Comparison of ENCODE assay signal across 1 cellular context in the genomic region with DNA sequence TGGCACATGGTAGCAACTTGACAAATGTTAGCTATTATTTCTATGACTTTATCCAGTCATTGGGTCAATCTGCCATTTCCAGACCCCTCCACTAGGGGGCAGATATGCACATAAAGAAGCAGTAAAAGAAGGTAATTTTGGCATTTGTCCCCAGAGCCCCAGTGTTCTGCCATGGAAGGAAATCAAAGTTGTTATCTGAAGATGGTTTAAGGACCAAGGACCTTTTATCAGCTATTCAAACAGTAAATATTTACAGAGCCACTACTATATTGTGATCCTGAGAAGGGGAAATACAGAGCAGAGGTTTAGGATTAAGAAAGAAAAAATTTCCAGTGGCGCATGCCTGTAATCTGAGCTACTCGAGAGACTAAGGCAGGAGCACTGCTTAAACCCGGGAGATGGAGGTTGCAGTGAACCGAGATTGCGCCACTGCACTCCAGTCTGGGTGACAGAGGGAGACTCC.
TF ChIP-seq lines count a peak whose summit lies in the region.

No MANE protein-coding gene starts in this region.

TF ChIP-seq in GM12878, 131 proteins besides CTCF, POLR2A, EP300 and RAD21:
- TF ChIP-seq TARDBP (IDR thresholded peaks at IDR 0.05; ENCODE audit: borderline replicate concordance), result no peak
- TF ChIP-seq MXI1 (IDR thresholded peaks at IDR 0.05; ENCODE audit: low read depth, low read length), result peak; percentile 49; the same call in 1 of the 2 replicates
- no peak for TF ChIP-seq MYB (IDR thresholded peaks at IDR 0.05; ENCODE audit: borderline replicate concordance, low read depth, low read length)
- no peak for TF ChIP-seq CHD2 (IDR thresholded peaks at IDR 0.05; ENCODE audit: borderline replicate concordance, low read depth, low read length)
- TF ChIP-seq, protein P1, sequence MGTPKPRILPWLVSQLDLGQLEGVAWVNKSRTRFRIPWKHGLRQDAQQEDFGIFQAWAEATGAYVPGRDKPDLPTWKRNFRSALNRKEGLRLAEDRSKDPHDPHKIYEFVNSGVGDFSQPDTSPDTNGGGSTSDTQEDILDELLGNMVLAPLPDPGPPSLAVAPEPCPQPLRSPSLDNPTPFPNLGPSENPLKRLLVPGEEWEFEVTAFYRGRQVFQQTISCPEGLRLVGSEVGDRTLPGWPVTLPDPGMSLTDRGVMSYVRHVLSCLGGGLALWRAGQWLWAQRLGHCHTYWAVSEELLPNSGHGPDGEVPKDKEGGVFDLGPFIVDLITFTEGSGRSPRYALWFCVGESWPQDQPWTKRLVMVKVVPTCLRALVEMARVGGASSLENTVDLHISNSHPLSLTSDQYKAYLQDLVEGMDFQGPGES (IDR thresholded peaks at IDR 0.05), result no peak
- TF ChIP-seq, protein P2, sequence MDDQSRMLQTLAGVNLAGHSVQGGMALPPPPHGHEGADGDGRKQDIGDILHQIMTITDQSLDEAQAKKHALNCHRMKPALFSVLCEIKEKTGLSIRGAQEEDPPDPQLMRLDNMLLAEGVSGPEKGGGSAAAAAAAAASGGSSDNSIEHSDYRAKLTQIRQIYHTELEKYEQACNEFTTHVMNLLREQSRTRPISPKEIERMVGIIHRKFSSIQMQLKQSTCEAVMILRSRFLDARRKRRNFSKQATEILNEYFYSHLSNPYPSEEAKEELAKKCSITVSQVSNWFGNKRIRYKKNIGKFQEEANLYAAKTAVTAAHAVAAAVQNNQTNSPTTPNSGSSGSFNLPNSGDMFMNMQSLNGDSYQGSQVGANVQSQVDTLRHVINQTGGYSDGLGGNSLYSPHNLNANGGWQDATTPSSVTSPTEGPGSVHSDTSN (IDR thresholded peaks at IDR 0.05; ENCODE audit: insufficient replicate concordance, low read depth, low read length), result no peak
- TF ChIP-seq, protein P3, sequence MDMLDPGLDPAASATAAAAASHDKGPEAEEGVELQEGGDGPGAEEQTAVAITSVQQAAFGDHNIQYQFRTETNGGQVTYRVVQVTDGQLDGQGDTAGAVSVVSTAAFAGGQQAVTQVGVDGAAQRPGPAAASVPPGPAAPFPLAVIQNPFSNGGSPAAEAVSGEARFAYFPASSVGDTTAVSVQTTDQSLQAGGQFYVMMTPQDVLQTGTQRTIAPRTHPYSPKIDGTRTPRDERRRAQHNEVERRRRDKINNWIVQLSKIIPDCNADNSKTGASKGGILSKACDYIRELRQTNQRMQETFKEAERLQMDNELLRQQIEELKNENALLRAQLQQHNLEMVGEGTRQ (IDR thresholded peaks at IDR 0.05; ENCODE audit: borderline replicate concordance, low read depth, low read length), result no peak; the same call in 1 of the 2 replicates
- TF ChIP-seq CEBPB (IDR thresholded peaks at IDR 0.05; ENCODE audit: borderline replicate concordance in 1 of 2, low read depth in 2 of 2, low read length in 2 of 2), result no peak
- no peak for TF ChIP-seq MTA2 (IDR thresholded peaks at IDR 0.05; ENCODE audit: low read depth)
- TF ChIP-seq, protein P4, sequence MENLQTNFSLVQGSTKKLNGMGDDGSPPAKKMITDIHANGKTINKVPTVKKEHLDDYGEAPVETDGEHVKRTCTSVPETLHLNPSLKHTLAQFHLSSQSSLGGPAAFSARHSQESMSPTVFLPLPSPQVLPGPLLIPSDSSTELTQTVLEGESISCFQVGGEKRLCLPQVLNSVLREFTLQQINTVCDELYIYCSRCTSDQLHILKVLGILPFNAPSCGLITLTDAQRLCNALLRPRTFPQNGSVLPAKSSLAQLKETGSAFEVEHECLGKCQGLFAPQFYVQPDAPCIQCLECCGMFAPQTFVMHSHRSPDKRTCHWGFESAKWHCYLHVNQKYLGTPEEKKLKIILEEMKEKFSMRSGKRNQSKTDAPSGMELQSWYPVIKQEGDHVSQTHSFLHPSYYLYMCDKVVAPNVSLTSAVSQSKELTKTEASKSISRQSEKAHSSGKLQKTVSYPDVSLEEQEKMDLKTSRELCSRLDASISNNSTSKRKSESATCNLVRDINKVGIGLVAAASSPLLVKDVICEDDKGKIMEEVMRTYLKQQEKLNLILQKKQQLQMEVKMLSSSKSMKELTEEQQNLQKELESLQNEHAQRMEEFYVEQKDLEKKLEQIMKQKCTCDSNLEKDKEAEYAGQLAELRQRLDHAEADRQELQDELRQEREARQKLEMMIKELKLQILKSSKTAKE (IDR thresholded peaks at IDR 0.05; ENCODE audit: low read depth, poor library complexity, severe bottlenecking), result peak; percentile 57
- TF ChIP-seq NR2F1 (conservative IDR thresholded peaks at IDR 0.05), result no peak
- TF ChIP-seq, protein P5, sequence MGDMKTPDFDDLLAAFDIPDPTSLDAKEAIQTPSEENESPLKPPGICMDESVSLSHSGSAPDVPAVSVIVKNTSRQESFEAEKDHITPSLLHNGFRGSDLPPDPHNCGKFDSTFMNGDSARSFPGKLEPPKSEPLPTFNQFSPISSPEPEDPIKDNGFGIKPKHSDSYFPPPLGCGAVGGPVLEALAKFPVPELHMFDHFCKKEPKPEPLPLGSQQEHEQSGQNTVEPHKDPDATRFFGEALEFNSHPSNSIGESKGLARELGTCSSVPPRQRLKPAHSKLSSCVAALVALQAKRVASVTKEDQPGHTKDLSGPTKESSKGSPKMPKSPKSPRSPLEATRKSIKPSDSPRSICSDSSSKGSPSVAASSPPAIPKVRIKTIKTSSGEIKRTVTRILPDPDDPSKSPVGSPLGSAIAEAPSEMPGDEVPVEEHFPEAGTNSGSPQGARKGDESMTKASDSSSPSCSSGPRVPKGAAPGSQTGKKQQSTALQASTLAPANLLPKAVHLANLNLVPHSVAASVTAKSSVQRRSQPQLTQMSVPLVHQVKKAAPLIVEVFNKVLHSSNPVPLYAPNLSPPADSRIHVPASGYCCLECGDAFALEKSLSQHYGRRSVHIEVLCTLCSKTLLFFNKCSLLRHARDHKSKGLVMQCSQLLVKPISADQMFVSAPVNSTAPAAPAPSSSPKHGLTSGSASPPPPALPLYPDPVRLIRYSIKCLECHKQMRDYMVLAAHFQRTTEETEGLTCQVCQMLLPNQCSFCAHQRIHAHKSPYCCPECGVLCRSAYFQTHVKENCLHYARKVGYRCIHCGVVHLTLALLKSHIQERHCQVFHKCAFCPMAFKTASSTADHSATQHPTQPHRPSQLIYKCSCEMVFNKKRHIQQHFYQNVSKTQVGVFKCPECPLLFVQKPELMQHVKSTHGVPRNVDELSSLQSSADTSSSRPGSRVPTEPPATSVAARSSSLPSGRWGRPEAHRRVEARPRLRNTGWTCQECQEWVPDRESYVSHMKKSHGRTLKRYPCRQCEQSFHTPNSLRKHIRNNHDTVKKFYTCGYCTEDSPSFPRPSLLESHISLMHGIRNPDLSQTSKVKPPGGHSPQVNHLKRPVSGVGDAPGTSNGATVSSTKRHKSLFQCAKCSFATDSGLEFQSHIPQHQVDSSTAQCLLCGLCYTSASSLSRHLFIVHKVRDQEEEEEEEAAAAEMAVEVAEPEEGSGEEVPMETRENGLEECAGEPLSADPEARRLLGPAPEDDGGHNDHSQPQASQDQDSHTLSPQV (IDR thresholded peaks at IDR 0.05), result peak; percentile 37; the same call in 1 of the 2 replicates
- TF ChIP-seq SMAD1 (IDR thresholded peaks at IDR 0.05; ENCODE audit: low read depth, partially characterized antibody), result no peak
- no peak for TF ChIP-seq NFIC (IDR thresholded peaks at IDR 0.05; ENCODE audit: low read depth, low read length)
- TF ChIP-seq, protein P6, sequence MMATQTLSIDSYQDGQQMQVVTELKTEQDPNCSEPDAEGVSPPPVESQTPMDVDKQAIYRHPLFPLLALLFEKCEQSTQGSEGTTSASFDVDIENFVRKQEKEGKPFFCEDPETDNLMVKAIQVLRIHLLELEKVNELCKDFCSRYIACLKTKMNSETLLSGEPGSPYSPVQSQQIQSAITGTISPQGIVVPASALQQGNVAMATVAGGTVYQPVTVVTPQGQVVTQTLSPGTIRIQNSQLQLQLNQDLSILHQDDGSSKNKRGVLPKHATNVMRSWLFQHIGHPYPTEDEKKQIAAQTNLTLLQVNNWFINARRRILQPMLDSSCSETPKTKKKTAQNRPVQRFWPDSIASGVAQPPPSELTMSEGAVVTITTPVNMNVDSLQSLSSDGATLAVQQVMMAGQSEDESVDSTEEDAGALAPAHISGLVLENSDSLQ (IDR thresholded peaks at IDR 0.05), result no peak
- TF ChIP-seq, protein P7, sequence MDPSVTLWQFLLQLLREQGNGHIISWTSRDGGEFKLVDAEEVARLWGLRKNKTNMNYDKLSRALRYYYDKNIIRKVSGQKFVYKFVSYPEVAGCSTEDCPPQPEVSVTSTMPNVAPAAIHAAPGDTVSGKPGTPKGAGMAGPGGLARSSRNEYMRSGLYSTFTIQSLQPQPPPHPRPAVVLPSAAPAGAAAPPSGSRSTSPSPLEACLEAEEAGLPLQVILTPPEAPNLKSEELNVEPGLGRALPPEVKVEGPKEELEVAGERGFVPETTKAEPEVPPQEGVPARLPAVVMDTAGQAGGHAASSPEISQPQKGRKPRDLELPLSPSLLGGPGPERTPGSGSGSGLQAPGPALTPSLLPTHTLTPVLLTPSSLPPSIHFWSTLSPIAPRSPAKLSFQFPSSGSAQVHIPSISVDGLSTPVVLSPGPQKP (IDR thresholded peaks at IDR 0.05; ENCODE audit: low read depth, low read length), result no peak
- TF ChIP-seq SMC3 (IDR thresholded peaks at IDR 0.05; ENCODE audit: borderline replicate concordance, low read length), result peak; percentile 76; the same call in 1 of the 2 replicates
- no peak for TF ChIP-seq RB1 (IDR thresholded peaks at IDR 0.05; ENCODE audit: borderline replicate concordance)
- TF ChIP-seq CBX5 (IDR thresholded peaks at IDR 0.05; ENCODE audit: low read depth), result no peak
- no peak for TF ChIP-seq RCOR1 (conservative IDR thresholded peaks at IDR 0.05; ENCODE audit: low read depth, low read length)
- TF ChIP-seq, protein P8, sequence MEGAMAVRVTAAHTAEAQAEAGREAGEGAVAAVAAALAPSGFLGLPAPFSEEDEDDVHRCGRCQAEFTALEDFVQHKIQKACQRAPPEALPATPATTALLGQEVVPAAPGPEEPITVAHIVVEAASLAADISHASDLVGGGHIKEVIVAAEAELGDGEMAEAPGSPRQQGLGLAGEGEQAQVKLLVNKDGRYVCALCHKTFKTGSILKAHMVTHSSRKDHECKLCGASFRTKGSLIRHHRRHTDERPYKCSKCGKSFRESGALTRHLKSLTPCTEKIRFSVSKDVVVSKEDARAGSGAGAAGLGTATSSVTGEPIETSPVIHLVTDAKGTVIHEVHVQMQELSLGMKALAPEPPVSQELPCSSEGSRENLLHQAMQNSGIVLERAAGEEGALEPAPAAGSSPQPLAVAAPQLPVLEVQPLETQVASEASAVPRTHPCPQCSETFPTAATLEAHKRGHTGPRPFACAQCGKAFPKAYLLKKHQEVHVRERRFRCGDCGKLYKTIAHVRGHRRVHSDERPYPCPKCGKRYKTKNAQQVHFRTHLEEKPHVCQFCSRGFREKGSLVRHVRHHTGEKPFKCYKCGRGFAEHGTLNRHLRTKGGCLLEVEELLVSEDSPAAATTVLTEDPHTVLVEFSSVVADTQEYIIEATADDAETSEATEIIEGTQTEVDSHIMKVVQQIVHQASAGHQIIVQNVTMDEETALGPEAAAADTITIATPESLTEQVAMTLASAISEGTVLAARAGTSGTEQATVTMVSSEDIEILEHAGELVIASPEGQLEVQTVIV (IDR thresholded peaks at IDR 0.05; ENCODE audit: borderline replicate concordance, partially characterized antibody), result no peak
- TF ChIP-seq HDAC2 (IDR thresholded peaks at IDR 0.05), result no peak
- TF ChIP-seq RUNX3 (IDR thresholded peaks at IDR 0.05; ENCODE audit: low read length), result no peak
- TF ChIP-seq RFX5 (IDR thresholded peaks at IDR 0.05; ENCODE audit: low read depth, low read length), result no peak
- TF ChIP-seq ZNF217 (IDR thresholded peaks at IDR 0.05), result no peak
- no peak for TF ChIP-seq WRNIP1 (IDR thresholded peaks at IDR 0.05; ENCODE audit: borderline replicate concordance, low read depth, low read length)
- TF ChIP-seq BCL11A (IDR thresholded peaks at IDR 0.05; ENCODE audit: low read depth, low read length), result no peak
- no peak for TF ChIP-seq CBFB (IDR thresholded peaks at IDR 0.05; ENCODE audit: low read depth)
- TF ChIP-seq, protein P9, sequence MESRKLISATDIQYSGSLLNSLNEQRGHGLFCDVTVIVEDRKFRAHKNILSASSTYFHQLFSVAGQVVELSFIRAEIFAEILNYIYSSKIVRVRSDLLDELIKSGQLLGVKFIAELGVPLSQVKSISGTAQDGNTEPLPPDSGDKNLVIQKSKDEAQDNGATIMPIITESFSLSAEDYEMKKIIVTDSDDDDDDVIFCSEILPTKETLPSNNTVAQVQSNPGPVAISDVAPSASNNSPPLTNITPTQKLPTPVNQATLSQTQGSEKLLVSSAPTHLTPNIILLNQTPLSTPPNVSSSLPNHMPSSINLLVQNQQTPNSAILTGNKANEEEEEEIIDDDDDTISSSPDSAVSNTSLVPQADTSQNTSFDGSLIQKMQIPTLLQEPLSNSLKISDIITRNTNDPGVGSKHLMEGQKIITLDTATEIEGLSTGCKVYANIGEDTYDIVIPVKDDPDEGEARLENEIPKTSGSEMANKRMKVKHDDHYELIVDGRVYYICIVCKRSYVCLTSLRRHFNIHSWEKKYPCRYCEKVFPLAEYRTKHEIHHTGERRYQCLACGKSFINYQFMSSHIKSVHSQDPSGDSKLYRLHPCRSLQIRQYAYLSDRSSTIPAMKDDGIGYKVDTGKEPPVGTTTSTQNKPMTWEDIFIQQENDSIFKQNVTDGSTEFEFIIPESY (IDR thresholded peaks at IDR 0.05), result 0 out of 2 replicates have a peak, but pooled peaks have one; percentile 2
- TF ChIP-seq, protein P10, sequence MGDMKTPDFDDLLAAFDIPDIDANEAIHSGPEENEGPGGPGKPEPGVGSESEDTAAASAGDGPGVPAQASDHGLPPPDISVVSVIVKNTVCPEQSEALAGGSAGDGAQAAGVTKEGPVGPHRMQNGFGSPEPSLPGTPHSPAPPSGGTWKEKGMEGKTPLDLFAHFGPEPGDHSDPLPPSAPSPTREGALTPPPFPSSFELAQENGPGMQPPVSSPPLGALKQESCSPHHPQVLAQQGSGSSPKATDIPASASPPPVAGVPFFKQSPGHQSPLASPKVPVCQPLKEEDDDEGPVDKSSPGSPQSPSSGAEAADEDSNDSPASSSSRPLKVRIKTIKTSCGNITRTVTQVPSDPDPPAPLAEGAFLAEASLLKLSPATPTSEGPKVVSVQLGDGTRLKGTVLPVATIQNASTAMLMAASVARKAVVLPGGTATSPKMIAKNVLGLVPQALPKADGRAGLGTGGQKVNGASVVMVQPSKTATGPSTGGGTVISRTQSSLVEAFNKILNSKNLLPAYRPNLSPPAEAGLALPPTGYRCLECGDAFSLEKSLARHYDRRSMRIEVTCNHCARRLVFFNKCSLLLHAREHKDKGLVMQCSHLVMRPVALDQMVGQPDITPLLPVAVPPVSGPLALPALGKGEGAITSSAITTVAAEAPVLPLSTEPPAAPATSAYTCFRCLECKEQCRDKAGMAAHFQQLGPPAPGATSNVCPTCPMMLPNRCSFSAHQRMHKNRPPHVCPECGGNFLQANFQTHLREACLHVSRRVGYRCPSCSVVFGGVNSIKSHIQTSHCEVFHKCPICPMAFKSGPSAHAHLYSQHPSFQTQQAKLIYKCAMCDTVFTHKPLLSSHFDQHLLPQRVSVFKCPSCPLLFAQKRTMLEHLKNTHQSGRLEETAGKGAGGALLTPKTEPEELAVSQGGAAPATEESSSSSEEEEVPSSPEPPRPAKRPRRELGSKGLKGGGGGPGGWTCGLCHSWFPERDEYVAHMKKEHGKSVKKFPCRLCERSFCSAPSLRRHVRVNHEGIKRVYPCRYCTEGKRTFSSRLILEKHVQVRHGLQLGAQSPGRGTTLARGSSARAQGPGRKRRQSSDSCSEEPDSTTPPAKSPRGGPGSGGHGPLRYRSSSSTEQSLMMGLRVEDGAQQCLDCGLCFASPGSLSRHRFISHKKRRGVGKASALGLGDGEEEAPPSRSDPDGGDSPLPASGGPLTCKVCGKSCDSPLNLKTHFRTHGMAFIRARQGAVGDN (IDR thresholded peaks at IDR 0.05), result no peak
- no peak for TF ChIP-seq JUND (IDR thresholded peaks at IDR 0.05; ENCODE audit: low read depth, low read length)
